In genomic region chr9:136621019-136621733, GRCh38 we compare ENCODE assay signal across 1 cellular context.
A peak's percentile ranks its signal among the peaks of the same experiment; 100 is the strongest.
TF ChIP-seq lines count a peak whose summit lies in the region.

No MANE protein-coding gene starts in this region.

TF ChIP-seq in HepG2, 621 proteins besides CTCF, POLR2A, EP300 and RAD21 (continued from another document):
- TF ChIP-seq ZNF562 (CRISPR knock-in tag; IDR thresholded peaks at IDR 0.05; ENCODE audit: borderline replicate concordance) (no peak), ZFY (CRISPR knock-in tag; IDR thresholded peaks at IDR 0.05) (peak; percentile 27; the same call in 1 of the 2 replicates), GLMP (CRISPR knock-in tag; IDR thresholded peaks at IDR 0.05; ENCODE audit: borderline replicate concordance) (no peak), ZNF101 (CRISPR knock-in tag; IDR thresholded peaks at IDR 0.05; ENCODE audit: borderline replicate concordance, low read depth) (no peak), ELF1 (CRISPR knock-in tag; IDR thresholded peaks at IDR 0.05) (no peak), ARNT (IDR thresholded peaks at IDR 0.05) (no peak), ZNF678 (CRISPR knock-in tag; IDR thresholded peaks at IDR 0.05) (no peak), ZNF530 (CRISPR knock-in tag; IDR thresholded peaks at IDR 0.05; ENCODE audit: low read depth) (no peak), THAP7 (CRISPR knock-in tag; IDR thresholded peaks at IDR 0.05) (no peak), TAF1 (CRISPR knock-in tag; IDR thresholded peaks at IDR 0.05) (no peak), PHF5A (CRISPR knock-in tag; IDR thresholded peaks at IDR 0.05; ENCODE audit: low read depth, unreplicated experiment) (no peak), DBP (CRISPR knock-in tag; IDR thresholded peaks at IDR 0.05; ENCODE audit: not compliant biosample characterization) (no peak), ZNF468 (CRISPR knock-in tag; IDR thresholded peaks at IDR 0.05) (no peak), ZMYM4 (CRISPR knock-in tag; IDR thresholded peaks at IDR 0.05) (no peak), ZC3H13 (CRISPR knock-in tag; IDR thresholded peaks at IDR 0.05) (no peak), ZBTB44 (CRISPR knock-in tag; IDR thresholded peaks at IDR 0.05) (no peak), ZNF260 (CRISPR knock-in tag; IDR thresholded peaks at IDR 0.05; ENCODE audit: borderline replicate concordance, low read depth) (no peak), MED1 (CRISPR knock-in tag; IDR thresholded peaks at IDR 0.05) (no peak), REXO4 (CRISPR knock-in tag; IDR thresholded peaks at IDR 0.05; ENCODE audit: borderline replicate concordance) (no peak), REPIN1 (CRISPR knock-in tag; IDR thresholded peaks at IDR 0.05; ENCODE audit: borderline replicate concordance, low read depth) (no peak), CBX2 (IDR thresholded peaks at IDR 0.05; ENCODE audit: low read depth, low read length) (no peak), CBX2 (CRISPR knock-in tag; IDR thresholded peaks at IDR 0.05; ENCODE audit: low read depth) (no peak), ZNF775 (CRISPR knock-in tag; IDR thresholded peaks at IDR 0.05; ENCODE audit: borderline replicate concordance) (no peak), IRF2 (CRISPR knock-in tag; IDR thresholded peaks at IDR 0.05) (no peak), CEBPB (IDR thresholded peaks at IDR 0.05; ENCODE audit: borderline replicate concordance, low read depth, low read length) (peak; percentile 86), POLR2G (IDR thresholded peaks at IDR 0.05; ENCODE audit: low read depth, low read length) (no peak), HNRNPLL (IDR thresholded peaks at IDR 0.05; ENCODE audit: low read depth, low read length, poor library complexity, severe bottlenecking) (peak; percentile 49), ZNF296 (CRISPR knock-in tag; conservative IDR thresholded peaks at IDR 0.05) (no peak), ZXDC (CRISPR knock-in tag; IDR thresholded peaks at IDR 0.05) (no peak), NONO (IDR thresholded peaks at IDR 0.05) (no peak), NONO (CRISPR knock-in tag; conservative IDR thresholded peaks at IDR 0.05) (no peak), PATZ1 (CRISPR knock-in tag; IDR thresholded peaks at IDR 0.05) (peak; percentile 47; the same call in 1 of the 2 replicates), RBM22 (optimal IDR thresholded peaks at IDR 0.05; ENCODE audit: low read length) (no peak), ZNF543 (CRISPR knock-in tag; IDR thresholded peaks at IDR 0.05) (no peak), DDIT3 (CRISPR knock-in tag; IDR thresholded peaks at IDR 0.05) (no peak), NCOA5 (CRISPR knock-in tag; IDR thresholded peaks at IDR 0.05) (no peak), SMAD1 (CRISPR knock-in tag; IDR thresholded peaks at IDR 0.05; ENCODE audit: borderline replicate concordance, low read depth) (no peak), MAFK (conservative IDR thresholded peaks at IDR 0.05 in 1 of 2, IDR thresholded peaks at IDR 0.05 in 1 of 2; ENCODE audit: low read length in 2 of 2) (no peak), ELF3 (CRISPR knock-in tag; IDR thresholded peaks at IDR 0.05) (no peak), UBTF (CRISPR knock-in tag; IDR thresholded peaks at IDR 0.05) (no peak; the same call in 1 of the 2 replicates), SUZ12 (IDR thresholded peaks at IDR 0.05; ENCODE audit: low read depth, low read length) (no peak), ESRRA (CRISPR knock-in tag; IDR thresholded peaks at IDR 0.05; ENCODE audit: low read depth) (no peak)
TF ChIP-seq in HepG2: peak in this region for 13.
